Comparison of ENCODE assay signal across 32 cellular contexts in genomic region chr19:3204646-3205275, GRCh38. TPM values are rescaled to one million over a fixed set of nuclear protein-coding genes. Genes with fewer than 3 reads are reported as not detected.
A peak's percentile ranks its signal among the peaks of the same experiment; 100 is the strongest.
DNase-seq lines count a peak whose midpoint lies in the region; ATAC-seq, FAIRE-seq and TF ChIP-seq lines count a peak whose summit lies in the region.
"Had no signal": no experiment of that assay in that cellular context is flagged by ENCODE, and none has a peak within 500 bp of the region (broad histone marks: within the 10 kb centered on the region; RNA-seq: fewer than 3 reads in every experiment).

No MANE protein-coding gene starts in this region.

- TF ChIP-seq POLR2A in GM12892 (IDR thresholded peaks at IDR 0.05; ENCODE audit: low read depth, low read length): no peak

- ATAC-seq in HG02885 (IDR thresholded peaks at IDR 0.05; ENCODE audit: poor library complexity, unreplicated experiment): no peak
- ATAC-seq: GM12878 had no signal

- H3K27ac ChIP-seq in RWPE1: peak overlapping the region; percentile 14
- H3K27ac ChIP-seq: BLaER1 had no signal

- TF ChIP-seq CTCF in RWPE1 (conservative IDR thresholded peaks at IDR 0.05; ENCODE audit: low read depth) (no peak), chondrocyte (IDR thresholded peaks at IDR 0.05) (no peak), type B pancreatic cell (conservative IDR thresholded peaks at IDR 0.05) (no peak)

- no peaks in the 10 kb centered on the region for H3K9me3 Mint-ChIP-seq in chondrocyte (ENCODE audit: low read depth)
- no peaks in the 10 kb centered on the region for H3K9me3 Mint-ChIP-seq in type B pancreatic cell
- H3K9me3 Mint-ChIP-seq: CD14-positive monocyte; CD4-positive, alpha-beta memory T cell; CD8-positive, alpha-beta memory T cell had no signal

- H3K27ac Mint-ChIP-seq in chondrocyte (ENCODE audit: unreplicated experiment) (no peak overlapping the region), type B pancreatic cell (no peak overlapping the region)
- H3K27ac Mint-ChIP-seq: CD4-positive, CD25-positive, alpha-beta regulatory T cell had no signal

- H3K27me3 Mint-ChIP-seq in chondrocyte (ENCODE audit: low read depth): no peaks in the 10 kb centered on the region
- no peaks in the 10 kb centered on the region for H3K27me3 Mint-ChIP-seq in type B pancreatic cell
- H3K27me3 Mint-ChIP-seq: CD4-positive, alpha-beta memory T cell; CD4-positive, CD25-positive, alpha-beta regulatory T cell; CD8-positive, alpha-beta memory T cell had no signal

- no peaks in the 10 kb centered on the region for H3K4me1 Mint-ChIP-seq in chondrocyte (ENCODE audit: low read depth)
- H3K4me1 Mint-ChIP-seq in type B pancreatic cell (ENCODE audit: unreplicated experiment): no peaks in the 10 kb centered on the region
- H3K4me1 Mint-ChIP-seq: CD14-positive monocyte; CD8-positive, alpha-beta memory T cell had no signal

- H3K36me3 Mint-ChIP-seq in chondrocyte (ENCODE audit: low read depth) (peaks cover 3% of the 10 kb centered on the region), type B pancreatic cell (peaks cover 4% of the 10 kb centered on the region)
- H3K36me3 Mint-ChIP-seq: CD4-positive, CD25-positive, alpha-beta regulatory T cell had no signal

- POLR2A ChIA-PET in RWPE1 (lab: Yijun Ruan, JAX; ENCODE audit: low non-redundant PET): no interaction called here

- H3K4me3 Mint-ChIP-seq in chondrocyte (ENCODE audit: unreplicated experiment) (no peak overlapping the region), type B pancreatic cell (no peak overlapping the region)
- H3K4me3 Mint-ChIP-seq: CD14-positive monocyte; CD4-positive, alpha-beta memory T cell; CD4-positive, CD25-positive, alpha-beta regulatory T cell; CD8-positive, alpha-beta memory T cell had no signal

- CTCF ChIA-PET in RWPE1 (lab: Yijun Ruan, JAX): no interaction called here

- FAIRE-seq in GM12892 (lab: Jason Lieb, UNC): no peak
- FAIRE-seq: A204.1, GM12878, GM19239 had no signal

- DNase-seq in HuH-7.5 (ENCODE audit: low spot score) (peak; percentile 8), RWPE1 (ENCODE audit: low spot score) (no peak), chondrocyte (ENCODE audit: low spot score) (peak; percentile 91), type B pancreatic cell (ENCODE audit: extremely low spot score, unreplicated experiment) (peak; percentile 62), SW 1271 (lab: John Stamatoyannopoulos, UW) (no peak), GM12892 (ENCODE audit: insufficient read length) (no peak), NCI-H2029 treated with DMSO at 0.1 percent for 48 hours (lab: John Stamatoyannopoulos, UW) (no peak)
- DNase-seq: 8988T; ACHN; BE2C; C1 segment of cervical spinal cord; CD4-positive, alpha-beta memory T cell; CD4-positive, CD25-positive, alpha-beta regulatory T cell; COR-L47; DMS 273 treated with DMSO at 0.1 percent for 48 hours; DMS153; DMS53; DMS79; DND-41; EL; GDM1 had no signal

RNA-seq across cellular contexts. Expression of gene NCLN, which starts 19.0 kb away (rescaled TPM):
- total RNA-seq in chondrocyte (80.7 to 97.1 TPM (median 82.5 TPM) in 3 replicates), type B pancreatic cell (ENCODE audit: low replicate concordance) (63.9 and 65.8 TPM in 2 replicates)
- polyA plus RNA-seq in GM12892 (2012; ENCODE audit: missing spikeins): 18.2 TPM

RNA-seq across cellular contexts. Expression of gene CELF5, which starts 19.7 kb away (rescaled TPM):
- 0.22 to 0.31 TPM in 2 of 3 replicates, not detected in the other for total RNA-seq in chondrocyte
- total RNA-seq in type B pancreatic cell (ENCODE audit: low replicate concordance): 0.50 and 2.6 TPM in 2 replicates
- polyA plus RNA-seq in GM12892 (2012; ENCODE audit: missing spikeins): not detected
- total RNA-seq: GM12878 had no signal
- polyA plus RNA-seq: AG04450; CD14-positive monocyte; CD4-positive, CD25-positive, alpha-beta regulatory T cell; CD8-positive, alpha-beta memory T cell had no signal

RNA-seq across cellular contexts. Expression of gene S1PR4, which starts 26.2 kb away (rescaled TPM):
- total RNA-seq in chondrocyte: not detected in 3 replicates
- not detected in 2 replicates for total RNA-seq in type B pancreatic cell (ENCODE audit: low replicate concordance)
- polyA plus RNA-seq in GM12892 (2012; ENCODE audit: missing spikeins): 3.2 TPM
- total RNA-seq: A673, Daoy, G401 had no signal
- polyA plus RNA-seq: AG04450 had no signal

Comparison
In these comparisons a context has a peak if more than half of its experiments do, and no peak if none do; other contexts are left out.
1. DNase-seq: peak in HuH-7.5 (single experiment), chondrocyte (single experiment) and type B pancreatic cell (single experiment); none in RWPE1 (single experiment), SW 1271 (0 of 2), GM12892 (single experiment) and NCI-H2029 treated with DMSO at 0.1 percent for 48 hours (single experiment).